1 cellular context compared by ENCODE assay signal in the genomic region with DNA sequence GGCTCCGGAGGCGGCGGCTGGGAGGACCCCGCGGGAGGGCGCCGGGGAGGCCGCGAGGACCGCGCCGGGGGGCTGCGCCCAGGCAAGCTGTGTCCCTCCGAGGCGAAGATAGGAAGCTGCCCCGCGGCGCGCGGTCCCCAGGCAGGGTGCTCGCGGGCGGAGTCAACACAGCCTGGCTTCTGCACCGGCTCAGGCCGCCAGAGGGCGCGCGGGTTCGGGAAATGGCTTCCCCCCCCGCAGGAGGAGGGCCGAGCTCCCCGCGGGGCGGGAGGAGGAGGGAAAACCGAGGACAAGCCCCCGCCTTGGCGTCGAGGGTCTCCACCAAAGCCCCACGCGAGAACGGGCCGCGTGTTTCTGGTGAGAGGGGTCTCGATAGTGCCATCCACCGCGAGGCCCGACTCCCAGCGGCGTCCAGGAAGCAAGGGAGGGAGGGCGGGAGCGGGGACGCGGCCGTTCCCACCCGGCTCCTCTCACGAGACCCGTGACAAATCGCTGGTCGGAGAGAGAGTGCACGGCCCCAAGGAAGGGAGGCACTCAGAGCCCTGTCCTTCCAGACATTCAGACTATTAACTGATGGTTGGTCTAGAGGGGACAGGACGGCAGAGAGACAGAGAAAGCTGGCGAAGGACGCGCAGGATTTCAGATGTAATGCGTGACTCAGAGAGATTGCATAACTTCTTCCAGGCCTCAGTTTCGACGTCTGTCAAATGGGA.
A peak's percentile ranks its signal among the peaks of the same experiment; 100 is the strongest.
TF ChIP-seq lines count a peak whose summit lies in the region.

No MANE protein-coding gene starts in this region.

TF ChIP-seq in K562, 482 proteins besides CTCF, POLR2A, EP300 and RAD21 (continued from another document and continues in another):
- TF ChIP-seq NRF1 (conservative IDR thresholded peaks at IDR 0.05 in 1 of 2, IDR thresholded peaks at IDR 0.05 in 1 of 2) (peak in 1 of 2 experiments; percentile 7; a peak in 2 of 4 replicates), NBN (IDR thresholded peaks at IDR 0.05; ENCODE audit: low read depth) (0 out of 2 replicates have a peak, but pooled peaks have one; percentile 59), NFRKB (IDR thresholded peaks at IDR 0.05; ENCODE audit: low read depth) (no peak), TRIM28 (IDR thresholded peaks at IDR 0.05) (peak; percentile 27; the same call in 1 of the 2 replicates), IFI16 (CRISPR knock-in tag; IDR thresholded peaks at IDR 0.05) (no peak), ZBTB1 (CRISPR knock-in tag; IDR thresholded peaks at IDR 0.05; ENCODE audit: borderline replicate concordance, low read depth) (no peak), ZNF764 (CRISPR knock-in tag; IDR thresholded peaks at IDR 0.05; ENCODE audit: low read depth) (0 out of 2 replicates have a peak, but pooled peaks have one; percentile 12), SIN3B (IDR thresholded peaks at IDR 0.05; ENCODE audit: low read depth) (peak; percentile 39; the same call in 1 of the 2 replicates), ZNF263 (CRISPR knock-in tag; IDR thresholded peaks at IDR 0.05; ENCODE audit: borderline replicate concordance) (peak; percentile 83), ZFX (CRISPR knock-in tag; IDR thresholded peaks at IDR 0.05) (peak; percentile 46; the same call in 1 of the 2 replicates), HDGF (IDR thresholded peaks at IDR 0.05) (0 out of 2 replicates have a peak, but pooled peaks have one; percentile 75), RBBP5 (IDR thresholded peaks at IDR 0.05; ENCODE audit: borderline replicate concordance, insufficient read depth, low read length, poor library complexity, severe bottlenecking) (peak; percentile 52), ARID1B (IDR thresholded peaks at IDR 0.05) (peak; percentile 38), NR2C1 (IDR thresholded peaks at IDR 0.05) (no peak), NR2C1 (tag; IDR thresholded peaks at IDR 0.05) (no peak), NUFIP1 (IDR thresholded peaks at IDR 0.05; ENCODE audit: partially characterized antibody) (peak; percentile 49), ZNF224 (CRISPR knock-in tag; IDR thresholded peaks at IDR 0.05) (no peak), ZNF696 (CRISPR knock-in tag; conservative IDR thresholded peaks at IDR 0.05) (no peak), PHF21A (IDR thresholded peaks at IDR 0.05; ENCODE audit: borderline replicate concordance, low read depth) (0 out of 2 replicates have a peak, but pooled peaks have one; percentile 42), SNIP1 (IDR thresholded peaks at IDR 0.05; ENCODE audit: low read depth) (no peak), DEAF1 (CRISPR knock-in tag; IDR thresholded peaks at IDR 0.05) (peak; percentile 70), PYGO2 (tag; IDR thresholded peaks at IDR 0.05) (no peak), RBM34 (IDR thresholded peaks at IDR 0.05; ENCODE audit: borderline replicate concordance, insufficient read depth, low read length) (no peak), MAZ (CRISPR knock-in tag; conservative IDR thresholded peaks at IDR 0.05 in 1 of 2, IDR thresholded peaks at IDR 0.05 in 1 of 2) (peak; percentile 99), LCOR (CRISPR knock-in tag; IDR thresholded peaks at IDR 0.05) (0 out of 2 replicates have a peak, but pooled peaks have one; percentile 64), NFATC3 (IDR thresholded peaks at IDR 0.05) (no peak), FOXK2 (conservative IDR thresholded peaks at IDR 0.05 in 1 of 2, IDR thresholded peaks at IDR 0.05 in 1 of 2; ENCODE audit: low read depth in 2 of 2) (0 out of 4 replicates have a peak, but pooled peaks of 1 of the 2 experiments have one; percentile 15), TFAM (CRISPR knock-in tag; conservative IDR thresholded peaks at IDR 0.05) (no peak), CC2D1A (IDR thresholded peaks at IDR 0.05) (0 out of 2 replicates have a peak, but pooled peaks have one; percentile 18), VEZF1 (CRISPR knock-in tag; IDR thresholded peaks at IDR 0.05) (peak; percentile 99), ZBTB26 (CRISPR knock-in tag; IDR thresholded peaks at IDR 0.05) (no peak), EP400 (IDR thresholded peaks at IDR 0.05) (peak; percentile 31; the same call in 1 of the 2 replicates), ZNF134 (CRISPR knock-in tag; conservative IDR thresholded peaks at IDR 0.05) (no peak), CXXC5 (CRISPR knock-in tag; IDR thresholded peaks at IDR 0.05) (peak; percentile 65; the same call in 1 of the 2 replicates), DPF2 (IDR thresholded peaks at IDR 0.05) (peak; percentile 50; the same call in 1 of the 2 replicates), ELF2 (CRISPR knock-in tag; IDR thresholded peaks at IDR 0.05) (0 out of 2 replicates have a peak, but pooled peaks have one; percentile 61), FOXJ2 (tag; IDR thresholded peaks at IDR 0.05) (0 out of 2 replicates have a peak, but pooled peaks have one; percentile 32), ZNF57 (CRISPR knock-in tag; IDR thresholded peaks at IDR 0.05) (no peak), SMARCC2 (IDR thresholded peaks at IDR 0.05; ENCODE audit: low read depth) (no peak), SAFB (IDR thresholded peaks at IDR 0.05; ENCODE audit: borderline replicate concordance, low read depth, low read length) (peak; percentile 77; the same call in 1 of the 2 replicates), ZBTB7A (IDR thresholded peaks at IDR 0.05; ENCODE audit: borderline replicate concordance, control insufficient read depth, low read depth, low read length) (peak; percentile 91; the same call in 1 of the 2 replicates), TOE1 (IDR thresholded peaks at IDR 0.05; ENCODE audit: borderline replicate concordance) (no peak), TOE1 (CRISPR knock-in tag; IDR thresholded peaks at IDR 0.05; ENCODE audit: borderline replicate concordance, low read depth) (no peak), ZNF217 (CRISPR knock-in tag; IDR thresholded peaks at IDR 0.05) (no peak), EGR1 (conservative IDR thresholded peaks at IDR 0.05) (peak; percentile 56), HMGXB4 (CRISPR knock-in tag; IDR thresholded peaks at IDR 0.05) (peak; percentile 90; the same call in 1 of the 2 replicates), POLR3A (IDR thresholded peaks at IDR 0.05; ENCODE audit: borderline replicate concordance, extremely low read depth, insufficient read depth, insufficient read length) (no peak), BHLHE40 (IDR thresholded peaks at IDR 0.05; ENCODE audit: low read length) (peak; percentile 78), E2F6 (IDR thresholded peaks at IDR 0.05; ENCODE audit: borderline replicate concordance in 1 of 2, extremely low read depth in 1 of 2, insufficient read depth in 1 of 2, insufficient read length in 1 of 2, low read depth in 1 of 2, low read length in 1 of 2, poor library complexity in 1 of 2, severe bottlenecking in 1 of 2) (peak; percentile 50 to 79), E2F3 (CRISPR knock-in tag; IDR thresholded peaks at IDR 0.05) (peak; percentile 65; the same call in 1 of the 2 replicates), ZNF282 (CRISPR knock-in tag; IDR thresholded peaks at IDR 0.05) (0 out of 2 replicates have a peak, but pooled peaks have one; percentile 69)
- TF ChIP-seq, protein P1, sequence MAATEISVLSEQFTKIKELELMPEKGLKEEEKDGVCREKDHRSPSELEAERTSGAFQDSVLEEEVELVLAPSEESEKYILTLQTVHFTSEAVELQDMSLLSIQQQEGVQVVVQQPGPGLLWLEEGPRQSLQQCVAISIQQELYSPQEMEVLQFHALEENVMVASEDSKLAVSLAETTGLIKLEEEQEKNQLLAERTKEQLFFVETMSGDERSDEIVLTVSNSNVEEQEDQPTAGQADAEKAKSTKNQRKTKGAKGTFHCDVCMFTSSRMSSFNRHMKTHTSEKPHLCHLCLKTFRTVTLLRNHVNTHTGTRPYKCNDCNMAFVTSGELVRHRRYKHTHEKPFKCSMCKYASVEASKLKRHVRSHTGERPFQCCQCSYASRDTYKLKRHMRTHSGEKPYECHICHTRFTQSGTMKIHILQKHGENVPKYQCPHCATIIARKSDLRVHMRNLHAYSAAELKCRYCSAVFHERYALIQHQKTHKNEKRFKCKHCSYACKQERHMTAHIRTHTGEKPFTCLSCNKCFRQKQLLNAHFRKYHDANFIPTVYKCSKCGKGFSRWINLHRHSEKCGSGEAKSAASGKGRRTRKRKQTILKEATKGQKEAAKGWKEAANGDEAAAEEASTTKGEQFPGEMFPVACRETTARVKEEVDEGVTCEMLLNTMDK (IDR thresholded peaks at IDR 0.05; ENCODE audit: borderline replicate concordance, insufficient read depth, low read depth, low read length, poor library complexity, severe bottlenecking): peak; percentile 93
- TF ChIP-seq, protein P2, sequence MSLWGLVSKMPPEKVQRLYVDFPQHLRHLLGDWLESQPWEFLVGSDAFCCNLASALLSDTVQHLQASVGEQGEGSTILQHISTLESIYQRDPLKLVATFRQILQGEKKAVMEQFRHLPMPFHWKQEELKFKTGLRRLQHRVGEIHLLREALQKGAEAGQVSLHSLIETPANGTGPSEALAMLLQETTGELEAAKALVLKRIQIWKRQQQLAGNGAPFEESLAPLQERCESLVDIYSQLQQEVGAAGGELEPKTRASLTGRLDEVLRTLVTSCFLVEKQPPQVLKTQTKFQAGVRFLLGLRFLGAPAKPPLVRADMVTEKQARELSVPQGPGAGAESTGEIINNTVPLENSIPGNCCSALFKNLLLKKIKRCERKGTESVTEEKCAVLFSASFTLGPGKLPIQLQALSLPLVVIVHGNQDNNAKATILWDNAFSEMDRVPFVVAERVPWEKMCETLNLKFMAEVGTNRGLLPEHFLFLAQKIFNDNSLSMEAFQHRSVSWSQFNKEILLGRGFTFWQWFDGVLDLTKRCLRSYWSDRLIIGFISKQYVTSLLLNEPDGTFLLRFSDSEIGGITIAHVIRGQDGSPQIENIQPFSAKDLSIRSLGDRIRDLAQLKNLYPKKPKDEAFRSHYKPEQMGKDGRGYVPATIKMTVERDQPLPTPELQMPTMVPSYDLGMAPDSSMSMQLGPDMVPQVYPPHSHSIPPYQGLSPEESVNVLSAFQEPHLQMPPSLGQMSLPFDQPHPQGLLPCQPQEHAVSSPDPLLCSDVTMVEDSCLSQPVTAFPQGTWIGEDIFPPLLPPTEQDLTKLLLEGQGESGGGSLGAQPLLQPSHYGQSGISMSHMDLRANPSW (CRISPR knock-in tag; IDR thresholded peaks at IDR 0.05): 0 out of 2 replicates have a peak, but pooled peaks have one; percentile 40
- TF ChIP-seq, protein P3, sequence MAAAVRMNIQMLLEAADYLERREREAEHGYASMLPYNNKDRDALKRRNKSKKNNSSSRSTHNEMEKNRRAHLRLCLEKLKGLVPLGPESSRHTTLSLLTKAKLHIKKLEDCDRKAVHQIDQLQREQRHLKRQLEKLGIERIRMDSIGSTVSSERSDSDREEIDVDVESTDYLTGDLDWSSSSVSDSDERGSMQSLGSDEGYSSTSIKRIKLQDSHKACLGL (CRISPR knock-in tag; IDR thresholded peaks at IDR 0.05; ENCODE audit: borderline replicate concordance, poor library complexity, severe bottlenecking): no peak
